Comparison of ENCODE assay signal across 30 cellular contexts in genomic region chr11:122995526-122995925, GRCh38. TPM values are rescaled to one million over a fixed set of nuclear protein-coding genes. Genes with fewer than 3 reads are reported as not detected.
"Had no signal": no experiment of that assay in that cellular context is flagged by ENCODE, and none has a peak within 500 bp of the region (broad histone marks: within the 10 kb centered on the region; RNA-seq: fewer than 3 reads in every experiment).

No MANE protein-coding gene starts in this region.

- H3K27me3 ChIP-seq: testis, vagina had no signal

- ATAC-seq: activated CD4-positive, alpha-beta T cell treated with anti-CD3 and anti-CD28 coated beads for 36 hours; activated T-cell treated with anti-CD3 and anti-CD28 coated beads, Interleukin-2, amount 50 U/mL, for 4 hours; esophagus mucosa; naive thymus-derived CD8-positive, alpha-beta T cell; WTC11 had no signal

- H3K9me3 ChIP-seq: left ventricle myocardium inferior, testis, vagina had no signal

- DNase-seq: activated CD4-positive, alpha-beta T cell treated with anti-CD3 and anti-CD28 coated beads for 36 hours; activated CD4-positive, alpha-beta T cell treated with anti-CD3 and anti-CD28 coated beads, Interleukin-2, amount 50 U/mL, for 4 hours; activated CD8-positive, alpha-beta memory T cell treated with anti-CD3 and anti-CD28 coated beads for 24 hours; activated CD8-positive, alpha-beta memory T cell treated with anti-CD3 and anti-CD28 coated beads, Interleukin-2, amount 50 U/mL, for 4 hours; activated naive CD4-positive, alpha-beta T cell treated with Interleukin-2 at 50 U/mL for 16 hours; activated naive CD8-positive, alpha-beta T cell treated with anti-CD3 and anti-CD28 coated beads for 36 hours; activated T-cell treated with anti-CD3 and anti-CD28 coated beads, Interleukin-2, amount 50 U/mL, for 4 hours; effector memory CD4-positive, alpha-beta T cell; glutamatergic neuron; immature natural killer cell; kidney glomerular epithelial cell; left ventricle myocardium inferior; naive thymus-derived CD8-positive, alpha-beta T cell; stimulated activated CD4-positive, alpha-beta T cell treated with anti-CD3 and anti-CD28 coated beads, Interleukin-2, amount 100 ng/mL, for 48 hours; stimulated activated CD8-positive, alpha-beta memory T cell treated with anti-CD3 and anti-CD28 coated beads, Interleukin-4, amount 100 ng/mL, for 48 hours; stimulated activated naive CD4-positive, alpha-beta T cell; testis; trophoblast cell had no signal

- H3K4me3 ChIP-seq: hepatocyte, left ventricle myocardium inferior, testis, vagina had no signal

- H3K27ac ChIP-seq: hepatocyte, left ventricle myocardium inferior, testis, vagina had no signal

- H3K36me3 ChIP-seq: left ventricle myocardium inferior, vagina had no signal

RNA-seq across cellular contexts. Expression of gene BSX, which starts 13.9 kb away (rescaled TPM):
- total RNA-seq: activated CD4-positive, alpha-beta T cell treated with anti-CD3 and anti-CD28 coated beads for 36 hours; activated naive CD8-positive, alpha-beta T cell treated with anti-CD3 and anti-CD28 coated beads for 36 hours; activated T-cell treated with anti-CD3 and anti-CD28 coated beads, Interleukin-2, amount 50 U/mL, for 4 hours; astrocyte; dermis microvascular lymphatic vessel endothelial cell; endothelial cell of umbilical vein; esophagus mucosa; frontal cortex; hepatocyte; left ventricle myocardium inferior; lung microvascular endothelial cell; mesothelial cell of epicardium; naive thymus-derived CD8-positive, alpha-beta T cell; osteoblast; progenitor cell of endocrine pancreas; testis; vagina; WTC11 had no signal
